In genomic region chr16:58256108-58256507, GRCh38 we compare ENCODE assay signal across 38 cellular contexts. TPM values are rescaled to one million over a fixed set of nuclear protein-coding genes. Genes with fewer than 3 reads are reported as not detected.
"Had no signal": no experiment of that assay in that cellular context is flagged by ENCODE, and none has a peak within 500 bp of the region (broad histone marks: within the 10 kb centered on the region; RNA-seq: fewer than 3 reads in every experiment).

No MANE protein-coding gene starts in this region.

- H3K27ac ChIP-seq: KMS-11 had no signal

- H3K4me3 ChIP-seq: MG63 had no signal

- DNase-seq: Karpas-422, Kasumi-1, MG63, MM.1S, MV-4-11, NCI-H1048, NCI-H1092, NCI-H1092 treated with DMSO at 0.1 percent for 48 hours, NCI-H1105, NCI-H1105 treated with DMSO at 0.1 percent for 48 hours, NCI-H1417, NCI-H1417 treated with DMSO at 0.1 percent for 48 hours, NCI-H1436, NCI-H1436 treated with DMSO at 0.1 percent for 48 hours, NCI-H146, NCI-H1694, NCI-H1694 treated with DMSO at 0.1 percent for 48 hours, NCI-H187, NCI-H187 treated with DMSO at 0.1 percent for 48 hours, NCI-H1930, NCI-H2029, NCI-H2029 treated with DMSO at 0.1 percent for 48 hours, NCI-H2081, NCI-H2081 treated with DMSO at 0.1 percent for 48 hours, NCI-H2107, NCI-H2171, NCI-H2171 treated with DMSO at 0.1 percent for 48 hours, NCI-H2227 treated with DMSO at 0.1 percent for 48 hours, NCI-H226, NCI-H345, NCI-H446, NCI-H446 treated with DMSO at 0.1 percent for 48 hours, NCI-H510A had no signal

- H3K27me3 ChIP-seq: MG63 had no signal

- H3K9me3 ChIP-seq: MG63 had no signal

- H3K4me2 ChIP-seq: KMS-11 had no signal

- H3K9ac ChIP-seq: KMS-11 had no signal

RNA-seq across cellular contexts. Expression of gene PRSS54, which starts 38.7 kb away (rescaled TPM):
- total RNA-seq: LHCN-M2, M059J, MCF 10A, NCI-H460 had no signal
